In genomic region chr6:20707166-20707485, GRCh38 we compare ENCODE assay signal across 13 cellular contexts.
DNase-seq lines count a peak whose midpoint lies in the region; ATAC-seq and FAIRE-seq lines count a peak whose summit lies in the region.
"Had no signal": no experiment of that assay in that cellular context is flagged by ENCODE, and none has a peak within 500 bp of the region (broad histone marks: within the 10 kb centered on the region; RNA-seq: fewer than 3 reads in every experiment).

No MANE protein-coding gene starts in this region.

- no peak for ATAC-seq in HG02840 (IDR thresholded peaks at IDR 0.05; ENCODE audit: low FRiP score, unreplicated experiment)
- no peak for ATAC-seq in HG03378 (IDR thresholded peaks at IDR 0.05; ENCODE audit: unreplicated experiment)

- DNase-seq in COR-L47 (lab: John Stamatoyannopoulos, UW) (peak; percentile 97), NCI-H1092 (lab: John Stamatoyannopoulos, UW) (peak; percentile 45), NCI-H345 (lab: John Stamatoyannopoulos, UW) (peak; percentile 85), ureter (ENCODE audit: low spot score) (no peak)
- no peak for DNase-seq in activated naive CD4-positive, alpha-beta T cell treated with Interleukin-2 at 50 U/mL for 16 hours
- DNase-seq: activated T-cell treated with anti-CD3 and anti-CD28 coated beads for 4 hours, amniotic stem cell, islet precursor cell, trophoblast cell had no signal

- FAIRE-seq in islet of Langerhans (lab: Jason Lieb, UNC): peak; percentile 45
- FAIRE-seq: GM19239 had no signal

Comparison
In these comparisons a context has a peak if more than half of its experiments do, and no peak if none do; other contexts are left out.
1. DNase-seq: peak in COR-L47 (single experiment), NCI-H1092 (single experiment) and NCI-H345 (single experiment); none in activated naive CD4-positive, alpha-beta T cell treated with Interleukin-2 at 50 U/mL for 16 hours (single experiment) and ureter (single experiment).